ENCODE assay signal across 15 cellular contexts in genomic region chr1:181153634-181153961, GRCh38.
DNase-seq lines count a peak whose midpoint lies in the region; ATAC-seq and TF ChIP-seq lines count a peak whose summit lies in the region.
"Had no signal": no experiment of that assay in that cellular context is flagged by ENCODE, and none has a peak within 500 bp of the region (broad histone marks: within the 10 kb centered on the region; RNA-seq: fewer than 3 reads in every experiment).

No MANE protein-coding gene starts in this region.

- no peak overlapping the region for H3K23ac ChIP-seq in mesenchymal stem cell (ENCODE audit: low read length in 2 of 2)

- H3K9ac ChIP-seq in mammary epithelial cell (ENCODE audit: insufficient read depth, low read length): no peak overlapping the region
- no peak overlapping the region for H3K9ac ChIP-seq in duodenal mucosa (ENCODE audit: low read depth in 1 of 2, low read length in 2 of 2)
- no peak overlapping the region for H3K9ac ChIP-seq in mesenchymal stem cell (ENCODE audit: low read length)
- H3K9ac ChIP-seq in Karpas-422 (ENCODE audit: low read length): no peak overlapping the region

- H3K9me3 ChIP-seq in breast epithelium (no peaks in the 10 kb centered on the region), mammary epithelial cell (replicated peaks; ENCODE audit: insufficient read depth, low read length) (peaks cover 4% of the 10 kb centered on the region), duodenal mucosa (ENCODE audit: control insufficient read depth in 1 of 2, low read length in 2 of 2) (no peaks in the 10 kb centered on the region), upper lobe of left lung (no peaks in the 10 kb centered on the region), mesenchymal stem cell (ENCODE audit: control insufficient read depth, low read length) (no peaks in the 10 kb centered on the region), Karpas-422 (ENCODE audit: low read length) (no peaks in the 10 kb centered on the region)
- H3K9me3 ChIP-seq: ovary had no signal

- peak overlapping the region in 1 of 2 experiments; percentile 4 for H3K18ac ChIP-seq in mesenchymal stem cell (ENCODE audit: low read depth in 1 of 2, low read length in 2 of 2)

- H3K79me1 ChIP-seq in mesenchymal stem cell (replicated peaks; ENCODE audit: low read length, poor library complexity, severe bottlenecking): no peaks in the 10 kb centered on the region

- H3K4me1 ChIP-seq in breast epithelium: peaks cover 0 to 5% of the 10 kb centered on the region in 2 donors
- peaks cover 10% of the 10 kb centered on the region for H3K4me1 ChIP-seq in mammary epithelial cell (ENCODE audit: insufficient read depth, low read length)
- peaks cover 49 to 53% of the 10 kb centered on the region in 2 donors for H3K4me1 ChIP-seq in duodenal mucosa (ENCODE audit: control insufficient read depth in 1 of 2, insufficient read depth in 2 of 2, low read length in 2 of 2)
- peaks cover 25 to 36% (median 30%) of the 10 kb centered on the region in 4 donors for H3K4me1 ChIP-seq in upper lobe of left lung
- H3K4me1 ChIP-seq in mesenchymal stem cell (ENCODE audit: control insufficient read depth, insufficient read depth, low read depth, low read length): peaks cover 5% of the 10 kb centered on the region
- H3K4me1 ChIP-seq in Karpas-422 (ENCODE audit: low read length): no peaks in the 10 kb centered on the region; the same call in 1 of the 2 replicates

- H3K27ac ChIP-seq in breast epithelium: peak overlapping the region; percentile 72 to 75
- no peak overlapping the region for H3K27ac ChIP-seq in mammary epithelial cell (ENCODE audit: insufficient read depth, low read depth, low read length)
- peak overlapping the region; percentile 17 for H3K27ac ChIP-seq in duodenal mucosa (ENCODE audit: low read depth, low read length)
- peak overlapping the region; percentile 60 to 89 (median 78) for H3K27ac ChIP-seq in upper lobe of left lung
- no peak overlapping the region for H3K27ac ChIP-seq in mesenchymal stem cell (ENCODE audit: low read length, poor library complexity, severe bottlenecking)
- H3K27ac ChIP-seq in Karpas-422 (ENCODE audit: low read length): no peak overlapping the region
- H3K27ac ChIP-seq: 22Rv1 had no signal

- H2AK5ac ChIP-seq in mesenchymal stem cell (ENCODE audit: low read length, severe bottlenecking): no peak overlapping the region

- no peak overlapping the region for H3K4ac ChIP-seq in mesenchymal stem cell (ENCODE audit: low read depth in 1 of 2, low read length in 2 of 2)

- H2BK120ac ChIP-seq in mesenchymal stem cell (ENCODE audit: low read depth, low read length): no peak overlapping the region

- peaks cover 33% of the 10 kb centered on the region for H3K4me1 Mint-ChIP-seq in nephron

- no peak for TF ChIP-seq EP300 in upper lobe of left lung (IDR thresholded peaks at IDR 0.05)

- CTCF ChIA-PET in mammary epithelial cell (lab: Charles Lee; ENCODE audit: low non-redundant PET): no interaction called here

- peaks cover 11% of the 10 kb centered on the region for H3K27me3 Mint-ChIP-seq in nephron (ENCODE audit: low read depth)
- H3K27me3 Mint-ChIP-seq: CD4-positive, alpha-beta memory T cell had no signal

- H3K4me2 ChIP-seq in mammary epithelial cell (ENCODE audit: insufficient read depth, low read depth, low read length): no peak overlapping the region
- no peak overlapping the region for H3K4me2 ChIP-seq in mesenchymal stem cell (ENCODE audit: low read length, poor library complexity, severe bottlenecking)
- no peak overlapping the region for H3K4me2 ChIP-seq in Karpas-422 (ENCODE audit: low read depth, low read length, poor library complexity, severe bottlenecking)

- H3K36me3 Mint-ChIP-seq in nephron (ENCODE audit: low read depth): no peaks in the 10 kb centered on the region
- H3K36me3 Mint-ChIP-seq: CD4-positive, alpha-beta memory T cell had no signal

- no peaks in the 10 kb centered on the region for H3K79me2 ChIP-seq in mammary epithelial cell (ENCODE audit: insufficient read depth, low read length)
- no peaks in the 10 kb centered on the region for H3K79me2 ChIP-seq in Karpas-422 (ENCODE audit: low read length)

- H3K27ac Mint-ChIP-seq in nephron: peak overlapping the region in 2 of 3 experiments; percentile 94 to 96
- H3K27ac Mint-ChIP-seq: activated CD4-positive, alpha-beta T cell treated with anti-CD3 and anti-CD28 coated beads, Interleukin-2, amount 10 ng/mL, durations not matched to agents 24 days and 14 days; activated naive CD8-positive, alpha-beta T cell treated with anti-CD3 and anti-CD28 coated beads for 36 hours had no signal

- in situ Hi-C loops in mammary epithelial cell (cut with MboI; ENCODE audit: low sequenced_read_pairs in 2 of 2): loop anchor here in 1 of 2 donors (25.0 kb wide), 2 partner anchors 516 to 891 kb away; partner anchors contain the start of gene XPR1

- H3K4me3 ChIP-seq in breast epithelium (no peak overlapping the region), mammary epithelial cell (replicated peaks in 1 of 3; ENCODE audit: insufficient read depth in 1 of 3, low read depth in 2 of 3, low read length in 3 of 3) (no peak overlapping the region), duodenal mucosa (ENCODE audit: low read depth in 1 of 2, low read length in 2 of 2) (no peak overlapping the region), upper lobe of left lung (no peak overlapping the region), mesenchymal stem cell (ENCODE audit: insufficient read depth in 1 of 2, low read depth in 1 of 2, low read length in 2 of 2) (no peak overlapping the region), Karpas-422 (ENCODE audit: low read length) (no peak overlapping the region)
- H3K4me3 ChIP-seq: ovary had no signal

- intact Hi-C loops in breast epithelium (cut with DNase I; ENCODE audit: low total_unique reads): no loop called here
- intact Hi-C loops in mammary epithelial cell (cut with micrococcal nuclease): no loop called here

- H4K20me1 ChIP-seq in mammary epithelial cell (ENCODE audit: insufficient read depth, low read length): no peaks in the 10 kb centered on the region
- no peaks in the 10 kb centered on the region for H4K20me1 ChIP-seq in Karpas-422 (ENCODE audit: insufficient read depth, low read depth, low read length)

- no peak overlapping the region for H2BK5ac ChIP-seq in mesenchymal stem cell (ENCODE audit: low read depth, low read length, poor library complexity, severe bottlenecking)

- H3K36me3 ChIP-seq in breast epithelium (no peaks in the 10 kb centered on the region), mammary epithelial cell (ENCODE audit: insufficient read depth, low read length) (no peaks in the 10 kb centered on the region), duodenal mucosa (ENCODE audit: control insufficient read depth in 1 of 2, insufficient read depth in 2 of 2, low read length in 2 of 2) (no peaks in the 10 kb centered on the region), upper lobe of left lung (no peaks in the 10 kb centered on the region), mesenchymal stem cell (ENCODE audit: control insufficient read depth in 1 of 2, insufficient read depth in 2 of 2, low read depth in 1 of 2, low read length in 2 of 2) (no peaks in the 10 kb centered on the region), Karpas-422 (ENCODE audit: insufficient read depth, low read length) (no peaks in the 10 kb centered on the region)
- H3K36me3 ChIP-seq: ovary had no signal

- no peak overlapping the region for H3K4me3 Mint-ChIP-seq in nephron
- H3K4me3 Mint-ChIP-seq: activated CD4-positive, alpha-beta T cell treated with anti-CD3 and anti-CD28 coated beads, Interleukin-2, amount 10 ng/mL, durations not matched to agents 24 days and 14 days; activated naive CD8-positive, alpha-beta T cell treated with anti-CD3 and anti-CD28 coated beads for 36 hours; CD4-positive, alpha-beta memory T cell had no signal

- H3K14ac ChIP-seq in mesenchymal stem cell (ENCODE audit: low read length in 2 of 2): no peak overlapping the region

- BruUV-seq in mammary epithelial cell (replicated peaks; lab: Mats Ljungman, UMichigan): no TSS peak

- no peak overlapping the region for H4K8ac ChIP-seq in mesenchymal stem cell (ENCODE audit: low read length)

- no peak for ATAC-seq in upper lobe of left lung (ENCODE audit: low FRiP score in 2 of 2)
- ATAC-seq in HG03097 (IDR thresholded peaks at IDR 0.05; ENCODE audit: low FRiP score, unreplicated experiment): no peak

- TF ChIP-seq POLR2A in breast epithelium (IDR thresholded peaks at IDR 0.05) (no peak), upper lobe of left lung (IDR thresholded peaks at IDR 0.05) (no peak)

- no peak overlapping the region for H4K91ac ChIP-seq in mesenchymal stem cell (ENCODE audit: low read length)

- H3K27me3 ChIP-seq in breast epithelium (no peaks in the 10 kb centered on the region), mammary epithelial cell (ENCODE audit: insufficient read depth, low read length) (no peaks in the 10 kb centered on the region), duodenal mucosa (ENCODE audit: control insufficient read depth in 1 of 2, insufficient read depth in 2 of 2, low read length in 2 of 2) (no peaks in the 10 kb centered on the region), upper lobe of left lung (no peaks in the 10 kb centered on the region), mesenchymal stem cell (ENCODE audit: control insufficient read depth in 1 of 2, insufficient read depth in 1 of 2, low read length in 2 of 2) (no peaks in the 10 kb centered on the region), Karpas-422 (ENCODE audit: low read length) (no peaks in the 10 kb centered on the region)
- H3K27me3 ChIP-seq: ovary had no signal

- peak overlapping the region in 1 of 2 experiments; percentile 40 for H2BK12ac ChIP-seq in mesenchymal stem cell (ENCODE audit: low read length in 2 of 2)

- WGBS in mammary epithelial cell (ENCODE audit: low coverage, missing lambda C conversion rate): 80% methylated on average over 2 of the region's 2 CpGs
- WGBS in upper lobe of left lung, 2 donors: 75 to 79% methylated on average over 2 of the region's 2 CpGs
- 90% methylated on average over 2 of the region's 2 CpGs for WGBS in mesenchymal stem cell

- no peaks in the 10 kb centered on the region for H3K9me3 Mint-ChIP-seq in nephron
- H3K9me3 Mint-ChIP-seq: activated CD4-positive, alpha-beta T cell treated with anti-CD3 and anti-CD28 coated beads, Interleukin-2, amount 10 ng/mL, durations not matched to agents 24 days and 14 days had no signal

- dilution Hi-C loops in mammary epithelial cell (cut with HindIII; ENCODE audit: low sequenced_read_pairs): no loop called here

- no peaks in the 10 kb centered on the region for H3K9me2 ChIP-seq in Karpas-422 (replicated peaks; ENCODE audit: insufficient read depth, low read length)

- TF ChIP-seq CTCF in breast epithelium (IDR thresholded peaks at IDR 0.05) (no peak), mammary epithelial cell (conservative IDR thresholded peaks at IDR 0.05 in 1 of 2, IDR thresholded peaks at IDR 0.05 in 1 of 2; ENCODE audit: extremely low read depth in 1 of 2, insufficient read depth in 1 of 2, low read depth in 1 of 2, low read length in 2 of 2) (no peak), nephron (IDR thresholded peaks at IDR 0.05; ENCODE audit: unreplicated experiment in 3 of 3) (no peak), upper lobe of left lung (IDR thresholded peaks at IDR 0.05) (no peak)

- no peak overlapping the region for H2AFZ ChIP-seq in mammary epithelial cell (ENCODE audit: low read depth, low read length)
- H2AFZ ChIP-seq in mesenchymal stem cell (ENCODE audit: low read depth, low read length): no peak overlapping the region
- no peak overlapping the region for H2AFZ ChIP-seq in Karpas-422 (ENCODE audit: low read length)

- H2BK15ac ChIP-seq in mesenchymal stem cell (ENCODE audit: low read depth, poor library complexity, severe bottlenecking): no peak overlapping the region

- no peak for DNase-seq in breast epithelium (ENCODE audit: low spot score in 2 of 2)
- DNase-seq in mammary epithelial cell: no peak
- DNase-seq in upper lobe of left lung: no peak
- DNase-seq in mesenchymal stem cell: no peak
- no peak for DNase-seq in Karpas-422
- DNase-seq: activated CD4-positive, alpha-beta T cell treated with anti-CD3 and anti-CD28 coated beads, Interleukin-2, amount 10 ng/mL, durations not matched to agents 24 days and 14 days; activated naive CD8-positive, alpha-beta T cell treated with anti-CD3 and anti-CD28 coated beads for 36 hours; activated T-cell treated with anti-CD3 and anti-CD28 coated beads, Interleukin-2, amount 50 U/mL, for 1 hour; CD4-positive, alpha-beta memory T cell; NK-92 treated with Interleukin-12 subunit alpha and Interleukin-12 subunit beta, amount 100 ng/mL, for 24 hours had no signal

Comparison
In these comparisons a context has a peak if more than half of its experiments do, and no peak if none do; other contexts are left out.
1. H3K27ac ChIP-seq: peak in breast epithelium (2 of 2), duodenal mucosa (single experiment) and upper lobe of left lung (4 of 4); none in mammary epithelial cell (single experiment), mesenchymal stem cell (single experiment) and Karpas-422 (single experiment).